14 cellular contexts compared by ENCODE assay signal in the genomic region with DNA sequence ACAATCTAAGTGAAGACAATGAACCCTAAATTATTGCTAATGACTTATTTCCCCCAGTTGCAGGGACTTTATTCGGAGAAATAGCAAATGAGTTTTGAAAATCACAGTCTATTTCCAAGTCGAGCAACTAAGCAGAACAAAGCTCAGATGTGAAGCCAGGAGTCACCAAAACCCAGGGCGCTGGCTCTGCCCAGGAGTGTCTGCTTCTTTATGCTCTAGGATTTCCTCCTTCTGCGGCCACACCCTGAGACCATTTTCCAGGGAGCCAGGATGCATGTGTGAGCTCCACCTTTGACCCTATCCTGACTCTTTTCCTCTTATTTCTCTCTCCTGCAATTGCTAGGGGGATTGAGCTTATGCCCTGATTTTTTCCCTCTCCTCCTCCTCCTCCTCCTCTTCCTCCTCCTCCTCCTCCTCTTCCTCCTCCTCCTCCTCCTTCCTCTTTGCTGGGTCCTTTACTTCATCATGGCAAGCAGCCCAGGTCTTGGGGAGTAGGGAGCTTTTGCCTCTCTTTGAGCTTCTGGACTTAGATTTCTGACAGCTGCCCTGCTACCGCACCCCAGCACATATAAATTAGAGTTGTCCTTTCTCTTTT.
"Had no signal": no experiment of that assay in that cellular context is flagged by ENCODE, and none has a peak within 500 bp of the region (broad histone marks: within the 10 kb centered on the region; RNA-seq: fewer than 3 reads in every experiment).

No MANE protein-coding gene starts in this region.

- H3K27ac ChIP-seq: parathyroid adenoma, skin epidermis, tibial nerve had no signal

- H3K9me3 Mint-ChIP-seq: activated CD4-positive, alpha-beta T cell treated with anti-CD3 and anti-CD28 coated beads, Interleukin-2, amount 10 ng/mL, durations not matched to agents 7 days and 5 days; dendritic cell treated with granulocyte-macrophage colony-stimulating factor and Interleukin-4, amounts not matched to agents 40 ng/mL and 50 ng/mL, for 4 days had no signal

- ATAC-seq: SK-N-SH treated with all-trans-retinoic acid at 6 μM for 48 hours, T-helper 17 cell had no signal

- H3K27me3 ChIP-seq: tibial nerve had no signal

- H3K27me3 Mint-ChIP-seq: activated CD4-positive, alpha-beta T cell treated with anti-CD3 and anti-CD28 coated beads, Interleukin-2, amount 10 ng/mL, durations not matched to agents 7 days and 5 days; dendritic cell treated with granulocyte-macrophage colony-stimulating factor and Interleukin-4, amounts not matched to agents 40 ng/mL and 50 ng/mL, for 4 days; naive B cell had no signal

- H3K36me3 Mint-ChIP-seq: brain, mesothelial cell of epicardium, naive B cell had no signal

- H3K9me3 ChIP-seq: tibial nerve had no signal

- H3K36me3 ChIP-seq: tibial nerve had no signal

- H3K9ac ChIP-seq: parathyroid adenoma had no signal

- DNase-seq: activated CD4-positive, alpha-beta T cell treated with anti-CD3 and anti-CD28 coated beads, Interleukin-2, amount 10 ng/mL, durations not matched to agents 7 days and 5 days; activated CD4-positive, CD25-positive, alpha-beta regulatory T cell; activated naive CD4-positive, alpha-beta T cell treated with anti-CD3 and anti-CD28 coated beads, Interleukin-2, amount 50 U/mL, for 16 hours; activated T-cell treated with anti-CD3 and anti-CD28 coated beads for 4 hours; glutamatergic neuron; naive B cell; T-helper 17 cell had no signal

- H3K4me1 Mint-ChIP-seq: activated CD4-positive, alpha-beta T cell treated with anti-CD3 and anti-CD28 coated beads, Interleukin-2, amount 10 ng/mL, durations not matched to agents 7 days and 5 days; naive B cell had no signal

- H3K4me3 ChIP-seq: skin epidermis, tibial nerve had no signal

- H3K79me2 ChIP-seq: parathyroid adenoma had no signal

- H3K4me3 Mint-ChIP-seq: activated CD4-positive, alpha-beta T cell treated with anti-CD3 and anti-CD28 coated beads, Interleukin-2, amount 10 ng/mL, durations not matched to agents 7 days and 5 days; brain; dendritic cell treated with granulocyte-macrophage colony-stimulating factor and Interleukin-4, amounts not matched to agents 40 ng/mL and 50 ng/mL, for 4 days; mesothelial cell of epicardium; naive B cell; T-helper 17 cell had no signal

- H3K27ac Mint-ChIP-seq: activated CD4-positive, alpha-beta T cell treated with anti-CD3 and anti-CD28 coated beads, Interleukin-2, amount 10 ng/mL, durations not matched to agents 7 days and 5 days; brain; dendritic cell treated with granulocyte-macrophage colony-stimulating factor and Interleukin-4, amounts not matched to agents 40 ng/mL and 50 ng/mL, for 4 days; mesothelial cell of epicardium; T-helper 17 cell had no signal

- H2AFZ ChIP-seq: parathyroid adenoma had no signal

- H3K4me1 ChIP-seq: parathyroid adenoma, tibial nerve had no signal
